In the genomic region with DNA sequence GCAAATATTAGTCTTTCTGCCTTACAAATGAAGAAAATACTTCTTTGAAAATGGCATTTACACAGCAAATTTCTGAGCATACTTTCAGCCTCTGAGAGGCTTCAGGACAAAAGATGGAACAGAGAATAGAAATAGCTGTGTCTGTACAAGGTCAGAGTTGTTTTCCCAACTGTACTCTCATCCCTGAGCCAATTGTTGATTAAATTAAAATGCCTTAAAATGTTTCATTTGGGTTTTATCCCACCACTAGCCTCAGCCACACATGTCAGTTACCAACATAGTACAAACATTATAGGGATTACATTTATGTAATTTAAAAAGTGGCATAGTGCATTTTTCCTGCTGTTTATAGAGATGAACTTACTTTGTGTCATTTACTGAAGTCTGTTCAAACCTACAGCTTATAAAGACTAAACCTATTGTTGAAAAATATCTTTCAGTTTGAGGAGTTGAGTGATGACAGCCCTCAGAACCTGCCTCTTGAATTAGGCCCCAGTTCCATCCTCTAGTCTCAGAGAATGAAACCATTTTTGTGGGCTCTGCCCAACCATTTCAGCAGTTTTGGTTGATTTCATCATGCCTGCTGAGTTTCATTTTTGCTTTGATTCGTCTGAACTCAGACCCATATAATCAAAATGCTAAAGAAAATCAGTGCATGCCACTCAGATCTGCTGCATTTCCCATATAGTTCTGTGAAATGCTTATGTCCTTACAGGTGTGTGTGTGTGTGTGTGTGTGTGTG, we compare ENCODE assay signal across 16 cellular contexts.
A peak's percentile ranks its signal among the peaks of the same experiment; 100 is the strongest.
DNase-seq lines count a peak whose midpoint lies in the region; ATAC-seq and TF ChIP-seq lines count a peak whose summit lies in the region.
"Had no signal": no experiment of that assay in that cellular context is flagged by ENCODE, and none has a peak within 500 bp of the region (broad histone marks: within the 10 kb centered on the region; RNA-seq: fewer than 3 reads in every experiment).

No MANE protein-coding gene starts in this region.

- H3K36me3 ChIP-seq in OCI-LY3 (replicated peaks; ENCODE audit: low read depth, low read length), result no peaks in the 10 kb centered on the region
- H3K36me3 ChIP-seq: ovary had no signal

- no peak for TF ChIP-seq POLR2A in GM18505 (IDR thresholded peaks at IDR 0.05; ENCODE audit: borderline replicate concordance, extremely low read depth, insufficient read depth, insufficient read length)

- H3K27ac ChIP-seq in OCI-LY3 (ENCODE audit: low read length), result no peak overlapping the region
- H3K27ac ChIP-seq: coronary artery, ovary had no signal

- H3K27me3 ChIP-seq in OCI-LY3 (ENCODE audit: low read depth, low read length), result no peaks in the 10 kb centered on the region; the same call in 1 of the 2 replicates
- H3K27me3 ChIP-seq: ovary had no signal

- H3K4me2 ChIP-seq in OCI-LY3 (ENCODE audit: low read length), result peak overlapping the region; percentile 36

- no peak for DNase-seq in activated CD8-positive, alpha-beta memory T cell treated with anti-CD3 and anti-CD28 coated beads, Interleukin-2, amount 10 ng/mL, durations not matched to agents 7 days and 5 days
- no peak for DNase-seq in CD14-positive monocyte (ENCODE audit: low spot score)
- no peak for DNase-seq in midbrain (lab: John Stamatoyannopoulos, UW)
- DNase-seq in T-helper 17 cell, result no peak
- DNase-seq: activated CD4-positive, alpha-beta T cell treated with anti-CD3 and anti-CD28 coated beads, Interleukin-2, amount 10 ng/mL, durations not matched to agents 7 days and 5 days; CD4-positive, alpha-beta memory T cell; foreskin melanocyte; NCI-H526 treated with DMSO at 0.1 percent for 48 hours; ovary had no signal

- ATAC-seq in GM18505 (IDR thresholded peaks at IDR 0.05; ENCODE audit: unreplicated experiment) (peak; percentile 83), GM21381 (IDR thresholded peaks at IDR 0.05; ENCODE audit: unreplicated experiment) (peak; percentile 76), HG03045 (IDR thresholded peaks at IDR 0.05; ENCODE audit: unreplicated experiment) (peak; percentile 71), T-helper 17 cell (no peak)
- no peak for ATAC-seq in activated CD8-positive, alpha-beta memory T cell treated with anti-CD3 and anti-CD28 coated beads, Interleukin-2, amount 10 ng/mL, durations not matched to agents 7 days and 5 days
- ATAC-seq: left lobe of liver had no signal

- no peak overlapping the region for H2AFZ ChIP-seq in OCI-LY3 (ENCODE audit: low read depth, low read length)

- TF ChIP-seq CTCF in OCI-LY3 (IDR thresholded peaks at IDR 0.05; ENCODE audit: low read depth, low read length) (no peak), CD14-positive monocyte (IDR thresholded peaks at IDR 0.05) (no peak)

- H3K4me3 Mint-ChIP-seq in activated CD8-positive, alpha-beta memory T cell treated with anti-CD3 and anti-CD28 coated beads, Interleukin-2, amount 10 ng/mL, durations not matched to agents 7 days and 5 days, result no peak overlapping the region
- H3K4me3 Mint-ChIP-seq in CD14-positive monocyte (no peak overlapping the region), T-helper 17 cell (no peak overlapping the region)
- H3K4me3 Mint-ChIP-seq: activated CD4-positive, alpha-beta T cell treated with anti-CD3 and anti-CD28 coated beads, Interleukin-2, amount 10 ng/mL, durations not matched to agents 7 days and 5 days; CD4-positive, alpha-beta memory T cell had no signal

- no peaks in the 10 kb centered on the region for H4K20me1 ChIP-seq in OCI-LY3 (ENCODE audit: insufficient read depth, low read length)

- H3K4me1 ChIP-seq in OCI-LY3 (ENCODE audit: low read length), result peaks cover 5% of the 10 kb centered on the region

- no peaks in the 10 kb centered on the region for H3K27me3 Mint-ChIP-seq in activated CD8-positive, alpha-beta memory T cell treated with anti-CD3 and anti-CD28 coated beads, Interleukin-2, amount 10 ng/mL, durations not matched to agents 7 days and 5 days
- H3K27me3 Mint-ChIP-seq in CD14-positive monocyte (ENCODE audit: low read depth in 3 of 3) (no peaks in the 10 kb centered on the region), T-helper 17 cell (no peaks in the 10 kb centered on the region)
- H3K27me3 Mint-ChIP-seq: activated CD4-positive, alpha-beta T cell treated with anti-CD3 and anti-CD28 coated beads, Interleukin-2, amount 10 ng/mL, durations not matched to agents 7 days and 5 days had no signal

- H3K9me3 ChIP-seq in OCI-LY3 (ENCODE audit: insufficient read depth, low read length) (no peaks in the 10 kb centered on the region), T-helper 17 cell (ENCODE audit: control insufficient read depth, low read length, poor library complexity, severe bottlenecking) (no peaks in the 10 kb centered on the region)
- H3K9me3 ChIP-seq: ovary had no signal

- no peaks in the 10 kb centered on the region for H3K36me3 Mint-ChIP-seq in activated CD8-positive, alpha-beta memory T cell treated with anti-CD3 and anti-CD28 coated beads, Interleukin-2, amount 10 ng/mL, durations not matched to agents 7 days and 5 days
- H3K36me3 Mint-ChIP-seq in CD14-positive monocyte (no peaks in the 10 kb centered on the region), T-helper 17 cell (ENCODE audit: low read depth) (no peaks in the 10 kb centered on the region)
- H3K36me3 Mint-ChIP-seq: activated naive CD4-positive, alpha-beta T cell treated with anti-CD3 and anti-CD28 coated beads, Interleukin-2, amount 50 U/mL, for 72 hours; CD4-positive, alpha-beta memory T cell had no signal

- intact Hi-C loops in CD14-positive monocyte (cut with micrococcal nuclease), result no loop called here

- no peak overlapping the region for H3K9ac ChIP-seq in OCI-LY3 (ENCODE audit: low read length)

- no peaks in the 10 kb centered on the region for H3K4me1 Mint-ChIP-seq in activated CD8-positive, alpha-beta memory T cell treated with anti-CD3 and anti-CD28 coated beads, Interleukin-2, amount 10 ng/mL, durations not matched to agents 7 days and 5 days
- H3K4me1 Mint-ChIP-seq in CD14-positive monocyte (no peaks in the 10 kb centered on the region), T-helper 17 cell (no peaks in the 10 kb centered on the region)

- H3K79me2 ChIP-seq in OCI-LY3 (ENCODE audit: low read length), result no peaks in the 10 kb centered on the region

- H3K9me3 Mint-ChIP-seq in activated CD8-positive, alpha-beta memory T cell treated with anti-CD3 and anti-CD28 coated beads, Interleukin-2, amount 10 ng/mL, durations not matched to agents 7 days and 5 days (ENCODE audit: low read depth), result no peaks in the 10 kb centered on the region
- peaks cover 0 to 12% (median 4%) of the 10 kb centered on the region in 7 donors for H3K9me3 Mint-ChIP-seq in CD14-positive monocyte
- H3K9me3 Mint-ChIP-seq: activated CD4-positive, alpha-beta T cell treated with anti-CD3 and anti-CD28 coated beads, Interleukin-2, amount 10 ng/mL, durations not matched to agents 7 days and 5 days; activated naive CD4-positive, alpha-beta T cell treated with anti-CD3 and anti-CD28 coated beads, Interleukin-2, amount 50 U/mL, for 72 hours had no signal

- peak overlapping the region; percentile 19; the same call in 1 of the 2 replicates for H3K4me3 ChIP-seq in OCI-LY3 (ENCODE audit: low read length)
- H3K4me3 ChIP-seq: coronary artery, ovary had no signal

- CTCF ChIA-PET in activated CD8-positive, alpha-beta memory T cell treated with anti-CD3 and anti-CD28 coated beads, Interleukin-2, amount 10 ng/mL, durations not matched to agents 7 days and 5 days (lab: Charles Lee), result no interaction called here

- H3K27ac Mint-ChIP-seq in activated CD8-positive, alpha-beta memory T cell treated with anti-CD3 and anti-CD28 coated beads, Interleukin-2, amount 10 ng/mL, durations not matched to agents 7 days and 5 days, result no peak overlapping the region
- H3K27ac Mint-ChIP-seq in CD14-positive monocyte (no peak overlapping the region), T-helper 17 cell (no peak overlapping the region)
- H3K27ac Mint-ChIP-seq: activated CD4-positive, alpha-beta T cell treated with anti-CD3 and anti-CD28 coated beads, Interleukin-2, amount 10 ng/mL, durations not matched to agents 7 days and 5 days; activated naive CD4-positive, alpha-beta T cell treated with anti-CD3 and anti-CD28 coated beads, Interleukin-2, amount 50 U/mL, for 72 hours had no signal

Comparison
In these comparisons a context has a peak if more than half of its experiments do, and no peak if none do; other contexts are left out.
1. ATAC-seq: peak in GM18505 (single experiment), GM21381 (single experiment) and HG03045 (single experiment); none in activated CD8-positive, alpha-beta memory T cell treated with anti-CD3 and anti-CD28 coated beads, Interleukin-2, amount 10 ng/mL, durations not matched to agents 7 days and 5 days (single experiment) and T-helper 17 cell (single experiment).